8 cellular contexts compared by ENCODE assay signal in genomic region chr6:17707371-17707651, GRCh38. TPM values are rescaled to one million over a fixed set of nuclear protein-coding genes. Genes with fewer than 3 reads are reported as not detected.
DNase-seq lines count a peak whose midpoint lies in the region; ATAC-seq and TF ChIP-seq lines count a peak whose summit lies in the region.

No MANE protein-coding gene starts in this region.

- H3K27me3 ChIP-seq in WERI-Rb-1 (ENCODE audit: insufficient read depth, low read depth, severe bottlenecking), result no peaks in the 10 kb centered on the region

- H3K4me3 Mint-ChIP-seq in glutamatergic neuron (ENCODE audit: unreplicated experiment), result peak overlapping the region; percentile 92
- peak overlapping the region; percentile 91 for H3K4me3 Mint-ChIP-seq in stimulated activated memory B cell treated with anti-CD40 and anti-IgM and Interleukin-4, amounts not matched to agents 10 μg/mL and 1 μg/mL and 100 μg/mL, for 72 hours

- H3K27ac ChIP-seq in WERI-Rb-1, result peak overlapping the region; percentile 97

- peaks cover 5% of the 10 kb centered on the region for H3K27me3 Mint-ChIP-seq in glutamatergic neuron (ENCODE audit: unreplicated experiment)
- H3K27me3 Mint-ChIP-seq in stimulated activated memory B cell treated with anti-CD40 and anti-IgM and Interleukin-4, amounts not matched to agents 10 μg/mL and 1 μg/mL and 100 μg/mL, for 72 hours, result no peaks in the 10 kb centered on the region

- in situ Hi-C loops in KBM-7 (cut with MboI; ENCODE audit: low pct_unique_long_range_greater_than_20kb, low sequenced_read_pairs), result no loop called here

- no peaks in the 10 kb centered on the region for H3K9me3 ChIP-seq in WERI-Rb-1 (ENCODE audit: severe bottlenecking)

- TF ChIP-seq CTCF in WERI-Rb-1 (IDR thresholded peaks at IDR 0.05; ENCODE audit: low read depth, low read length) (no peak), glutamatergic neuron (IDR thresholded peaks at IDR 0.05; ENCODE audit: partially characterized antibody, unreplicated experiment) (no peak)

- H3K9me3 Mint-ChIP-seq in glutamatergic neuron (ENCODE audit: unreplicated experiment), result peaks cover 10% of the 10 kb centered on the region
- no peaks in the 10 kb centered on the region for H3K9me3 Mint-ChIP-seq in stimulated activated memory B cell treated with anti-CD40 and anti-IgM and Interleukin-4, amounts not matched to agents 10 μg/mL and 1 μg/mL and 100 μg/mL, for 72 hours

- no peaks in the 10 kb centered on the region for H3K36me3 Mint-ChIP-seq in glutamatergic neuron (ENCODE audit: unreplicated experiment)
- H3K36me3 Mint-ChIP-seq in stimulated activated memory B cell treated with anti-CD40 and anti-IgM and Interleukin-4, amounts not matched to agents 10 μg/mL and 1 μg/mL and 100 μg/mL, for 72 hours, result peaks cover 14% of the 10 kb centered on the region

- ATAC-seq in stimulated activated memory B cell treated with anti-CD40 and anti-IgM and Interleukin-4, amounts not matched to agents 10 μg/mL and 1 μg/mL and 100 μg/mL, for 72 hours, result no peak
- ATAC-seq in GM18519 (IDR thresholded peaks at IDR 0.05; ENCODE audit: low FRiP score, unreplicated experiment) (no peak), HG03097 (IDR thresholded peaks at IDR 0.05; ENCODE audit: low FRiP score, unreplicated experiment) (no peak)

- peak; percentile 20 for DNase-seq in NCI-H2227 (lab: John Stamatoyannopoulos, UW; ENCODE audit: unreplicated experiment)
- DNase-seq in NCI-H2227 treated with DMSO at 0.1 percent for 48 hours (lab: John Stamatoyannopoulos, UW), result no peak
- DNase-seq in WERI-Rb-1, result no peak
- DNase-seq in glutamatergic neuron, result no peak
- no peak for DNase-seq in KBM-7

- H3K4me1 Mint-ChIP-seq in glutamatergic neuron (ENCODE audit: low read depth, unreplicated experiment), result peaks cover 7% of the 10 kb centered on the region
- peaks cover 28% of the 10 kb centered on the region for H3K4me1 Mint-ChIP-seq in stimulated activated memory B cell treated with anti-CD40 and anti-IgM and Interleukin-4, amounts not matched to agents 10 μg/mL and 1 μg/mL and 100 μg/mL, for 72 hours

- peak overlapping the region; percentile 98 for H3K27ac Mint-ChIP-seq in glutamatergic neuron (ENCODE audit: unreplicated experiment)
- H3K27ac Mint-ChIP-seq in stimulated activated memory B cell treated with anti-CD40 and anti-IgM and Interleukin-4, amounts not matched to agents 10 μg/mL and 1 μg/mL and 100 μg/mL, for 72 hours, result peak overlapping the region; percentile 79

- peak overlapping the region; percentile 94 for H3K4me3 ChIP-seq in WERI-Rb-1 (ENCODE audit: low read depth, low read length)

- peaks cover 17% of the 10 kb centered on the region for H3K36me3 ChIP-seq in WERI-Rb-1

RNA-seq across cellular contexts. Expression of gene NUP153, which starts 0.6 kb away (rescaled TPM):
- total RNA-seq in glutamatergic neuron (ENCODE audit: unreplicated experiment), result 34.2 TPM
